ENCODE assay signal across 8 cellular contexts in the genomic region with DNA sequence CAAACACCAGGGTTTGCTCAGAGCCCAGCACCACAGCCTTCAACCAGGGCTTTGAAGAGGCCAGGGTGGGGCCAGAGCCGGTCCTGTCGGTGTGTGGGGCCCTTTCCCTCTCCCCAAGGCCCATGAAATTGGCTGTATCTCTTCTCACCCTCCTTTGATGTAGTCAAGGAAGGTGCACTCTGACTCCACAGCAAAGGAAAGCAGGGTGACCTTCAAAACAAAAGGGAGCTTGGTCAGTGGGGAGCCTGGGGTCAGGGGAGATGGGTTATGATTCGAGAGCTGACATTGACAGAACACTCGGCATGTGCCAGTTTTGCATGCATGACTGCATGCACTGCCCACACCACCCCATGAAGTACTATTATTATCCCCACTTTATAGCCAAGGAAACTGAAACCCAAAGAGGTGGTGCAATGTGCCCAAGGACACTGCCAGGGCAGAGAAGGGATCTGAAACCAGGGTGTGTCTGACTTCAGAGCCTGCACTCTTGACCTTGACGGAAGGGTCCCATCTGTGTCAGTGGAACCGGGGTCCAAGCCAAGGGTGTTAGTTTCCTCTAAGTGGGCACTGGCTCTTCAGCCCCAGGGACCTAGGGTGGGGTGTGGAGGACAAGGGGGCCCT. TPM values are rescaled to one million over a fixed set of nuclear protein-coding genes. Genes with fewer than 3 reads are reported as not detected.
DNase-seq lines count a peak whose midpoint lies in the region; ATAC-seq and TF ChIP-seq lines count a peak whose summit lies in the region.

No MANE protein-coding gene starts in this region.

- no peaks in the 10 kb centered on the region for H3K9me2 ChIP-seq in HCT116 (ENCODE audit: insufficient read depth)

- intact Hi-C loops in HCT116 (cut with micrococcal nuclease) = no loop called here
- intact Hi-C loops in lower leg skin (cut with DNase I; ENCODE audit: low total_unique reads) = loop anchor here (10.0 kb wide), 1 partner anchor 128 kb away; no protein-coding TSS in a partner anchor

- peaks cover 6 to 10% of the 10 kb centered on the region in 2 experiments; a peak in 2 of 4 replicates for H3K9me3 ChIP-seq in HCT116 (ENCODE audit: control insufficient read depth in 1 of 2, insufficient read depth in 1 of 2, low read depth in 1 of 2, low read length in 2 of 2)
- peaks cover 0 to 3% (median 0%) of the 10 kb centered on the region in 4 donors for H3K9me3 ChIP-seq in Peyer's patch
- peaks cover 6% of the 10 kb centered on the region for H3K9me3 ChIP-seq in mesenchymal stem cell (ENCODE audit: control insufficient read depth, low read length)
- H3K9me3 ChIP-seq in HAP-1 = no peaks in the 10 kb centered on the region

- H3K27me3 ChIP-seq in HCT116 (ENCODE audit: insufficient read depth, low read length) (no peaks in the 10 kb centered on the region), Peyer's patch (no peaks in the 10 kb centered on the region), mesenchymal stem cell (ENCODE audit: control insufficient read depth in 1 of 2, insufficient read depth in 1 of 2, low read length in 2 of 2) (peaks cover 0 to 4% of the 10 kb centered on the region in 2 experiments), HAP-1 (ENCODE audit: low read depth) (no peaks in the 10 kb centered on the region)

- H3K27ac ChIP-seq in HCT116 (ENCODE audit: low read depth, low read length) (no peak overlapping the region), Peyer's patch (peak overlapping the region; percentile 71 to 94 (median 80)), mesenchymal stem cell (ENCODE audit: low read length, poor library complexity, severe bottlenecking) (no peak overlapping the region)

- H4K20me1 ChIP-seq in HCT116 (ENCODE audit: insufficient read depth) = no peaks in the 10 kb centered on the region

- H3K23ac ChIP-seq in mesenchymal stem cell (ENCODE audit: low read length in 2 of 2) = no peak overlapping the region

- POLR2A ChIA-PET in HCT116 (lab: Charles Lee) = no interaction called here

- 85% methylated on average over 6 of the region's 6 CpGs for whole genome bisulfite sequencing in mesenchymal stem cell
- 72 to 77% methylated on average over 6 of the region's 6 CpGs for WGBS in lower leg skin, 2 donors

- no peak overlapping the region for H3K9ac ChIP-seq in HCT116 (ENCODE audit: low read length)
- H3K9ac ChIP-seq in mesenchymal stem cell (ENCODE audit: low read length) = no peak overlapping the region

- no TSS peak for BruUV-seq in HCT116 (replicated peaks; lab: Mats Ljungman, UMichigan)

- H2AFZ ChIP-seq in HCT116 (ENCODE audit: low read depth, low read length, poor library complexity, severe bottlenecking) (no peak overlapping the region), mesenchymal stem cell (ENCODE audit: low read depth, low read length) (no peak overlapping the region)

- no peak for TF ChIP-seq POLR2A in HCT116 (IDR thresholded peaks at IDR 0.05; ENCODE audit: borderline replicate concordance, extremely low read depth, insufficient read depth, insufficient read length)
- TF ChIP-seq POLR2A in Peyer's patch (IDR thresholded peaks at IDR 0.05) = no peak
- TF ChIP-seq POLR2A in lower leg skin (IDR thresholded peaks at IDR 0.05) = no peak

- no peak overlapping the region for H2BK15ac ChIP-seq in mesenchymal stem cell (ENCODE audit: low read depth, poor library complexity, severe bottlenecking)

- in situ Hi-C loops in HAP-1 (cut with MboI; ENCODE audit: low sequenced_read_pairs) = loop anchor here (10.0 kb wide), 1 partner anchor 128 kb away; no protein-coding TSS in a partner anchor

- CTCF ChIA-PET in HCT116 (lab: Charles Lee) = no interaction called here

- H3K4me2 ChIP-seq in HCT116 (ENCODE audit: low read length) (peak overlapping the region; percentile 17; the same call in 1 of the 2 replicates), mesenchymal stem cell (ENCODE audit: low read length, poor library complexity, severe bottlenecking) (no peak overlapping the region)

- H2BK120ac ChIP-seq in mesenchymal stem cell (ENCODE audit: low read depth, low read length) = no peak overlapping the region

- no peak overlapping the region for H2BK5ac ChIP-seq in mesenchymal stem cell (ENCODE audit: low read depth, low read length, poor library complexity, severe bottlenecking)

- H3K4ac ChIP-seq in mesenchymal stem cell (ENCODE audit: low read depth in 1 of 2, low read length in 2 of 2) = no peak overlapping the region

- peak overlapping the region; percentile 5 for H4K91ac ChIP-seq in mesenchymal stem cell (ENCODE audit: low read length)

- H2BK12ac ChIP-seq in mesenchymal stem cell (ENCODE audit: low read length in 2 of 2) = no peak overlapping the region

- DNase-seq in HCT116 (ENCODE audit: low read depth, low spot score) (no peak), Peyer's patch (peak; percentile 67 to 85 (median 68)), mesenchymal stem cell (no peak), lower leg skin (ENCODE audit: low spot score in 2 of 2) (no peak), HAP-1 (ENCODE audit: low spot score in 2 of 2) (no peak), HCEC 1CT (no peak)

- TF ChIP-seq RAD21 in HCT116 (IDR thresholded peaks at IDR 0.05; ENCODE audit: low read depth) = no peak

- no peak overlapping the region for H2AK5ac ChIP-seq in mesenchymal stem cell (ENCODE audit: low read length, severe bottlenecking)

- RAD21 ChIA-PET in HCT116 (lab: Charles Lee; ENCODE audit: low non-redundant PET in 1 of 2, low total read pairs in 2 of 2, uncharacterized antibody in 2 of 2, unreplicated experiment in 2 of 2) = no interaction called here

- H3K79me1 ChIP-seq in mesenchymal stem cell (replicated peaks; ENCODE audit: low read length, poor library complexity, severe bottlenecking) = no peaks in the 10 kb centered on the region

- no peak overlapping the region for H3K14ac ChIP-seq in mesenchymal stem cell (ENCODE audit: low read length in 2 of 2)

- H3K4me1 ChIP-seq in HCT116 (ENCODE audit: control insufficient read depth in 1 of 2, insufficient read depth in 2 of 2, low read length in 2 of 2) (peaks cover 5 to 29% of the 10 kb centered on the region in 2 experiments; a peak in 3 of 4 replicates), Peyer's patch (peaks cover 10 to 37% (median 29%) of the 10 kb centered on the region in 4 donors), mesenchymal stem cell (ENCODE audit: control insufficient read depth, insufficient read depth, low read depth, low read length) (peaks cover 8% of the 10 kb centered on the region), HAP-1 (no peaks in the 10 kb centered on the region)

- TF ChIP-seq CTCF in HCT116 (IDR thresholded peaks at IDR 0.05 in 2 of 3, conservative IDR thresholded peaks at IDR 0.05 in 1 of 3; ENCODE audit: borderline replicate concordance in 1 of 3, insufficient read depth in 1 of 3, low read depth in 2 of 3, low read length in 2 of 3) (no peak), Peyer's patch (IDR thresholded peaks at IDR 0.05) (no peak), lower leg skin (IDR thresholded peaks at IDR 0.05) (no peak)

- no peak overlapping the region for H3K4me3 ChIP-seq in HCT116 (replicated peaks in 1 of 2; ENCODE audit: low read depth in 1 of 2, low read length in 2 of 2)
- H3K4me3 ChIP-seq in Peyer's patch = no peak overlapping the region
- no peak overlapping the region for H3K4me3 ChIP-seq in mesenchymal stem cell (ENCODE audit: insufficient read depth in 1 of 2, low read depth in 1 of 2, low read length in 2 of 2)
- no peak overlapping the region for H3K4me3 ChIP-seq in lower leg skin (ENCODE audit: low read depth, poor library complexity, severe bottlenecking)
- H3K4me3 ChIP-seq in HAP-1 = no peak overlapping the region

- H3K36me3 ChIP-seq in HCT116 (ENCODE audit: control insufficient read depth in 1 of 2, insufficient read depth in 2 of 2, low read length in 2 of 2) = no peaks in the 10 kb centered on the region
- H3K36me3 ChIP-seq in Peyer's patch = no peaks in the 10 kb centered on the region
- no peaks in the 10 kb centered on the region for H3K36me3 ChIP-seq in mesenchymal stem cell (ENCODE audit: control insufficient read depth in 1 of 2, insufficient read depth in 2 of 2, low read depth in 1 of 2, low read length in 2 of 2)
- no peaks in the 10 kb centered on the region for H3K36me3 ChIP-seq in HAP-1 (replicated peaks)

- H3K18ac ChIP-seq in mesenchymal stem cell (ENCODE audit: low read depth in 1 of 2, low read length in 2 of 2) = no peak overlapping the region

- ATAC-seq in GM18520 (IDR thresholded peaks at IDR 0.05; ENCODE audit: unreplicated experiment) (peak; percentile 28), HCT116 (no peak), HG02938 (IDR thresholded peaks at IDR 0.05; ENCODE audit: unreplicated experiment) (no peak)

- H3K79me2 ChIP-seq in HCT116 (ENCODE audit: insufficient read depth, low read length) = no peaks in the 10 kb centered on the region

- no peak overlapping the region for H4K8ac ChIP-seq in mesenchymal stem cell (ENCODE audit: low read length)

TF ChIP-seq in HCT116, 20 proteins besides CTCF, POLR2A, EP300 and RAD21:
- no peak for TF ChIP-seq SP1 (IDR thresholded peaks at IDR 0.05; ENCODE audit: low read depth)
- peak; percentile 65 for TF ChIP-seq TCF7L2 (IDR thresholded peaks at IDR 0.05; ENCODE audit: borderline replicate concordance, extremely low read depth, insufficient read depth, insufficient read length)
TF ChIP-seq in HCT116: peak in this region for 1.

RNA-seq across cellular contexts. Expression of gene RAB44, which starts 55.4 kb away (rescaled TPM):
- total RNA-seq in HCT116 (2021; ENCODE audit: unreplicated experiment) (0.05 TPM), Peyer's patch (1 to 10 TPM in 2 of 4 donors, under 1 TPM in 2; 0.47 to 3.3 (median 0.80) TPM), lower leg skin (under 1 TPM; 0.10 to 0.65 (median 0.26) TPM)
- polyA plus RNA-seq in HCT116 (2012) = 0.02 and 0.03 TPM in 2 replicates
- polyA plus RNA-seq in mesenchymal stem cell (2013, experiment 1 of 2) = 0.01 TPM
- 0.01 TPM for polyA plus RNA-seq in mesenchymal stem cell (2013, experiment 2 of 2)

Comparison
In these comparisons a context has a peak if more than half of its experiments do, and no peak if none do; other contexts are left out.
1. DNase-seq: peak in Peyer's patch (3 of 3); none in HCT116 (single experiment), mesenchymal stem cell (single experiment), lower leg skin (0 of 2), HAP-1 (0 of 2) and HCEC 1CT (single experiment).
2. H3K27ac ChIP-seq: peak in Peyer's patch (4 of 4); none in HCT116 (single experiment) and mesenchymal stem cell (single experiment).